In genomic region chr2:19120181-19120580, GRCh38 we compare ENCODE assay signal across 17 cellular contexts.
"Had no signal": no experiment of that assay in that cellular context is flagged by ENCODE, and none has a peak within 500 bp of the region (broad histone marks: within the 10 kb centered on the region; RNA-seq: fewer than 3 reads in every experiment).

No MANE protein-coding gene starts in this region.

- H3K27ac Mint-ChIP-seq: activated T-cell treated with anti-CD3 and anti-CD28 coated beads, Interleukin-2, amount 50 U/mL, for 72 hours; dendritic cell treated with granulocyte-macrophage colony-stimulating factor and Interleukin-4, amounts not matched to agents 40 ng/mL and 50 ng/mL, for 4 days had no signal

- H3K4me3 Mint-ChIP-seq: activated T-cell treated with anti-CD3 and anti-CD28 coated beads, Interleukin-2, amount 50 U/mL, for 72 hours; dendritic cell treated with granulocyte-macrophage colony-stimulating factor and Interleukin-4, amounts not matched to agents 40 ng/mL and 50 ng/mL, for 4 days; nephron had no signal

- H3K79me2 ChIP-seq: hepatocyte had no signal

- H3K27me3 ChIP-seq: esophagus muscularis mucosa, hepatocyte, tibial artery had no signal

- H3K4me2 ChIP-seq: hepatocyte had no signal

- H2AFZ ChIP-seq: hepatocyte had no signal

- ATAC-seq: activated CD4-positive, CD25-positive, alpha-beta regulatory T cell treated with anti-CD3 and anti-CD28 coated beads, Interleukin-2, amount 50 U/mL, for 24 hours; activated T-cell treated with anti-CD3 and anti-CD28 coated beads, Interleukin-2, amount 50 U/mL, for 72 hours had no signal

- H3K36me3 ChIP-seq: esophagus muscularis mucosa, tibial artery had no signal

- H3K27me3 Mint-ChIP-seq: dendritic cell treated with granulocyte-macrophage colony-stimulating factor and Interleukin-4, amounts not matched to agents 40 ng/mL and 50 ng/mL, for 4 days had no signal

- DNase-seq: activated CD8-positive, alpha-beta memory T cell treated with anti-CD3 and anti-CD28 coated beads for 24 hours; activated CD8-positive, alpha-beta memory T cell treated with anti-CD3 and anti-CD28 coated beads, Interleukin-2, amount 50 U/mL, for 48 hours; activated effector memory CD4-positive, alpha-beta T cell treated with anti-CD3 and anti-CD28 coated beads, Interleukin-2, amount 50 U/mL, for 16 hours; activated naive CD4-positive, alpha-beta T cell treated with anti-CD3 and anti-CD28 coated beads, Interleukin-2, amount 50 U/mL, for 16 hours; activated T-cell treated with anti-CD3 and anti-CD28 coated beads, Interleukin-2, amount 50 U/mL, for 72 hours; effector memory CD4-positive, alpha-beta T cell; kidney; stimulated activated CD4-positive, alpha-beta T cell treated with anti-CD3 and anti-CD28 coated beads, Interleukin-12 subunit alpha, Interleukin-12 subunit beta, amount 100 ng/mL, for 4 hours; stimulated activated CD4-positive, alpha-beta T cell treated with anti-CD3 and anti-CD28 coated beads, Interleukin-1b, Interleukin-23, amount 100 ng/mL, for 48 hours; stimulated activated CD8-positive, alpha-beta memory T cell treated with anti-CD3 and anti-CD28 coated beads, Interleukin-4, amount 100 ng/mL, for 48 hours; stimulated activated naive CD4-positive, alpha-beta T cell; tibial artery had no signal

- H3K9me3 ChIP-seq: esophagus muscularis mucosa, tibial artery had no signal

- H3K27ac ChIP-seq: hepatocyte, tibial artery had no signal

- H3K4me3 ChIP-seq: esophagus muscularis mucosa, hepatocyte, tibial artery had no signal

- H3K4me1 Mint-ChIP-seq: nephron had no signal
